11 cellular contexts compared by ENCODE assay signal in genomic region chr14:22839159-22839779, GRCh38. TPM values are rescaled to one million over a fixed set of nuclear protein-coding genes. Genes with fewer than 3 reads are reported as not detected.
DNase-seq lines count a peak whose midpoint lies in the region; ATAC-seq and TF ChIP-seq lines count a peak whose summit lies in the region.
"Had no signal": no experiment of that assay in that cellular context is flagged by ENCODE, and none has a peak within 500 bp of the region (broad histone marks: within the 10 kb centered on the region; RNA-seq: fewer than 3 reads in every experiment).

No MANE protein-coding gene starts in this region.

- H3K9me3 Mint-ChIP-seq in dendritic cell treated with granulocyte-macrophage colony-stimulating factor and Interleukin-4, amounts not matched to agents 40 ng/mL and 50 ng/mL, for 4 days, result no peaks in the 10 kb centered on the region
- H3K9me3 Mint-ChIP-seq: memory B cell had no signal

- H3K27ac ChIP-seq in SK-N-SH (ENCODE audit: low read depth in 2 of 2, low read length in 1 of 2) (no peak overlapping the region), mesodermal cell (ENCODE audit: low read depth, low read length, severe bottlenecking) (no peak overlapping the region), tibial artery (peak overlapping the region; percentile 97 to 98)
- H3K27ac ChIP-seq: VCaP had no signal

- POLR2A ChIA-PET in SK-N-SH (lab: Yijun Ruan, JAX), result interaction anchor here (1.0 to 2.6 kb wide), 3 partner anchors 9 to 10 kb away, joined by 3 to 12 read pairs (median 6); partner anchors contain the start of gene MRPL52

- no peak for ATAC-seq in SK-N-SH treated with all-trans-retinoic acid at 6 μM for 48 hours

- H3K4me2 ChIP-seq in SK-N-SH, result peak overlapping the region; percentile 76; the same call in 1 of the 2 replicates

- H3K4me3 ChIP-seq in SK-N-SH (ENCODE audit: low read depth in 2 of 2, low read length in 1 of 2) (peak overlapping the region in 1 of 2 experiments; percentile 6; a peak in 1 of 4 replicates), mesodermal cell (ENCODE audit: extremely low read depth, insufficient read depth, low read length, poor library complexity, severe bottlenecking) (peak overlapping the region; percentile 92), tibial artery (peak overlapping the region; percentile 84 to 85)

- peaks cover 44% of the 10 kb centered on the region for H3K79me2 ChIP-seq in SK-N-SH (ENCODE audit: insufficient read depth)

- H3K9ac ChIP-seq in SK-N-SH, result 0 out of 2 replicates have a peak overlapping the region, but pooled peaks have one; percentile 88

- no peaks in the 10 kb centered on the region for H4K20me1 ChIP-seq in SK-N-SH (ENCODE audit: insufficient read depth)

- intact Hi-C loops in dendritic cell treated with granulocyte-macrophage colony-stimulating factor and Interleukin-4, amounts not matched to agents 40 ng/mL and 50 ng/mL, for 4 days (cut with micrococcal nuclease), result no loop called here
- intact Hi-C loops in tibial artery (cut with DNase I; ENCODE audit: low total_unique reads), result loop anchor here (10.0 kb wide), 1 partner anchor 74 kb away; the partner anchor contains the start of gene OXA1L

- H3K4me1 ChIP-seq in SK-N-SH (ENCODE audit: control insufficient read depth in 1 of 2, insufficient read depth in 2 of 2, low read depth in 1 of 2, low read length in 1 of 2) (peaks cover 0 to 10% of the 10 kb centered on the region in 2 experiments; a peak in 1 of 4 replicates), mesodermal cell (ENCODE audit: control insufficient read depth, insufficient read depth, low read length, poor library complexity, severe bottlenecking) (peaks cover 31% of the 10 kb centered on the region), tibial artery (peaks cover 0 to 57% (median 33%) of the 10 kb centered on the region in 4 donors)

- H3K9me2 ChIP-seq in SK-N-SH, result no peaks in the 10 kb centered on the region

- TF ChIP-seq EP300 in SK-N-SH (IDR thresholded peaks at IDR 0.05; ENCODE audit: borderline replicate concordance in 1 of 2, low read depth in 1 of 2, low read length in 1 of 2), result no peak

- H3K9me3 ChIP-seq in SK-N-SH (no peaks in the 10 kb centered on the region), mesodermal cell (ENCODE audit: control insufficient read depth, low read length) (no peaks in the 10 kb centered on the region), tibial artery (no peaks in the 10 kb centered on the region)

- no peaks in the 10 kb centered on the region for H3K27me3 ChIP-seq in SK-N-SH (ENCODE audit: insufficient read depth)
- no peaks in the 10 kb centered on the region for H3K27me3 ChIP-seq in tibial artery

- H3K4me3 Mint-ChIP-seq in dendritic cell treated with granulocyte-macrophage colony-stimulating factor and Interleukin-4, amounts not matched to agents 40 ng/mL and 50 ng/mL, for 4 days, result peak overlapping the region; percentile 100

- TF ChIP-seq CTCF in SK-N-SH (IDR thresholded peaks at IDR 0.05) (no peak), tibial artery (IDR thresholded peaks at IDR 0.05) (no peak)

- CTCF ChIA-PET in SK-N-SH (lab: Yijun Ruan, JAX), result interaction anchor here (0.8 to 6.2 kb wide), 4 partner anchors 10 to 283 kb away, joined by 3 to 59 read pairs (median 22); no protein-coding TSS in a partner anchor

- no peak for TF ChIP-seq RAD21 in SK-N-SH (IDR thresholded peaks at IDR 0.05; ENCODE audit: low read length)

- in situ Hi-C loops in ACHN (cut with HindIII; ENCODE audit: low pct_ligation_motif_present, low pct_unique_long_range_greater_than_20kb, low sequenced_read_pairs), result no loop called here

- no peak for DNase-seq in SK-N-SH
- peak; percentile 85 to 90 for DNase-seq in tibial artery
- no peak for DNase-seq in NCI-H345 treated with DMSO at 0.1 percent for 48 hours (lab: John Stamatoyannopoulos, UW; ENCODE audit: unreplicated experiment)
- no peak for DNase-seq in NCI-H1436 treated with DMSO at 0.1 percent for 48 hours (lab: John Stamatoyannopoulos, UW)
- DNase-seq in ACHN, result no peak
- DNase-seq: NCI-H345 had no signal

- peaks cover 76% of the 10 kb centered on the region for H3K4me1 Mint-ChIP-seq in dendritic cell treated with granulocyte-macrophage colony-stimulating factor and Interleukin-4, amounts not matched to agents 40 ng/mL and 50 ng/mL, for 4 days (ENCODE audit: low read depth)

- H3K36me3 Mint-ChIP-seq in dendritic cell treated with granulocyte-macrophage colony-stimulating factor and Interleukin-4, amounts not matched to agents 40 ng/mL and 50 ng/mL, for 4 days (ENCODE audit: low read depth), result peaks cover 89% of the 10 kb centered on the region

- H2AFZ ChIP-seq in SK-N-SH (ENCODE audit: low read depth), result no peak overlapping the region

- 94% methylated on average over 5 of the region's 6 CpGs for WGBS in SK-N-SH (ENCODE audit: low lambda C conversion rate)
- WGBS in mesodermal cell (ENCODE audit: insufficient coverage in 2 of 2), 2 experiments, result 91 to 97% methylated on average over 6 of the region's 6 CpGs

- peaks cover 9% of the 10 kb centered on the region for H3F3A ChIP-seq in SK-N-SH (replicated peaks; ENCODE audit: insufficient read depth)

- H3K36me3 ChIP-seq in SK-N-SH (replicated peaks in 1 of 2; ENCODE audit: control insufficient read depth in 1 of 2, insufficient read depth in 2 of 2, low read length in 1 of 2) (peaks cover 2 to 14% of the 10 kb centered on the region in 2 experiments), mesodermal cell (ENCODE audit: control insufficient read depth, insufficient read depth, low read length) (peaks cover 79% of the 10 kb centered on the region), tibial artery (peaks cover 37 to 42% (median 38%) of the 10 kb centered on the region in 3 donors)

- peaks cover 2% of the 10 kb centered on the region for H3K27me3 Mint-ChIP-seq in dendritic cell treated with granulocyte-macrophage colony-stimulating factor and Interleukin-4, amounts not matched to agents 40 ng/mL and 50 ng/mL, for 4 days

- peak overlapping the region; percentile 93 for H3K27ac Mint-ChIP-seq in dendritic cell treated with granulocyte-macrophage colony-stimulating factor and Interleukin-4, amounts not matched to agents 40 ng/mL and 50 ng/mL, for 4 days
- H3K27ac Mint-ChIP-seq: memory B cell had no signal

TF ChIP-seq in SK-N-SH, 30 proteins besides CTCF, POLR2A, EP300 and RAD21 (continues in another document):
- TF ChIP-seq FOXM1 (IDR thresholded peaks at IDR 0.05; ENCODE audit: low read depth), result no peak
- TF ChIP-seq SIN3A (IDR thresholded peaks at IDR 0.05; ENCODE audit: borderline replicate concordance, low read depth, low read length), result no peak

TF ChIP-seq in SK-N-SH treated with all-trans-retinoic acid at 6 μM for 48 hours, 23 proteins besides CTCF, POLR2A, EP300 and RAD21 (continues in another document):
- TF ChIP-seq RARB (CRISPR knock-in tag; IDR thresholded peaks at IDR 0.05), result no peak
- no peak for TF ChIP-seq ZFP30 (CRISPR knock-in tag; IDR thresholded peaks at IDR 0.05)
- no peak for TF ChIP-seq CSRNP3 (CRISPR knock-in tag; IDR thresholded peaks at IDR 0.05)
- no peak for TF ChIP-seq PATZ1 (CRISPR knock-in tag; IDR thresholded peaks at IDR 0.05; ENCODE audit: borderline replicate concordance)

RNA-seq across cellular contexts. Expression of gene MMP14, which starts 2.9 kb away (rescaled TPM):
- 139 and 142 TPM in 2 replicates for polyA plus RNA-seq in SK-N-SH (2012; rRNA removed)
- polyA plus RNA-seq in SK-N-SH (2012; cell fraction: cytosol; rRNA removed), result 63.7 and 87.9 TPM in 2 replicates
- 217 and 306 TPM in 2 replicates for polyA plus RNA-seq in SK-N-SH (2012; cell fraction: nucleus; rRNA removed)
- polyA plus RNA-seq in mesodermal cell (2013, experiment 1 of 2), result 340 TPM
- 281 TPM for polyA plus RNA-seq in mesodermal cell (2013, experiment 2 of 2)

RNA-seq across cellular contexts. Expression of gene MRPL52, which starts 9.6 kb away (rescaled TPM):
- 80.8 and 116 TPM in 2 replicates for polyA plus RNA-seq in SK-N-SH (2012; rRNA removed)
- polyA plus RNA-seq in SK-N-SH (2012; cell fraction: cytosol; rRNA removed), result 80.2 and 80.7 TPM in 2 replicates
- 58.5 and 71.9 TPM in 2 replicates for polyA plus RNA-seq in SK-N-SH (2012; cell fraction: nucleus; rRNA removed)
- 158 TPM for polyA plus RNA-seq in mesodermal cell (2013, experiment 1 of 2)
- 156 TPM for polyA plus RNA-seq in mesodermal cell (2013, experiment 2 of 2)

RNA-seq across cellular contexts. Expression of gene SLC7A7, which starts 24.0 kb away (rescaled TPM):
- polyA plus RNA-seq in SK-N-SH (2012; rRNA removed), result 0.19 and 0.30 TPM in 2 replicates
- 0.08 and 0.30 TPM in 2 replicates for polyA plus RNA-seq in SK-N-SH (2012; cell fraction: cytosol; rRNA removed)
- polyA plus RNA-seq in SK-N-SH (2012; cell fraction: nucleus; rRNA removed), result 0.48 and 1.1 TPM in 2 replicates
- 11.4 TPM for polyA plus RNA-seq in mesodermal cell (2013, experiment 1 of 2)
- polyA plus RNA-seq in mesodermal cell (2013, experiment 2 of 2), result 11.6 TPM

RNA-seq across cellular contexts. Expression of gene LRP10, which starts 32.3 kb away (rescaled TPM):
- 87.8 and 117 TPM in 2 replicates for polyA plus RNA-seq in SK-N-SH (2012; rRNA removed)
- 37.3 and 79.1 TPM in 2 replicates for polyA plus RNA-seq in SK-N-SH (2012; cell fraction: cytosol; rRNA removed)
- 78.8 and 101 TPM in 2 replicates for polyA plus RNA-seq in SK-N-SH (2012; cell fraction: nucleus; rRNA removed)
- polyA plus RNA-seq in mesodermal cell (2013, experiment 1 of 2), result 64.8 TPM
- 49.4 TPM for polyA plus RNA-seq in mesodermal cell (2013, experiment 2 of 2)

RNA-seq across cellular contexts. Expression of gene REM2, which starts 43.8 kb away (rescaled TPM):
- polyA plus RNA-seq in SK-N-SH (2012; rRNA removed), result 0.26 and 0.36 TPM in 2 replicates
- polyA plus RNA-seq in SK-N-SH (2012; cell fraction: cytosol; rRNA removed), result 0.12 and 0.17 TPM in 2 replicates
- polyA plus RNA-seq in SK-N-SH (2012; cell fraction: nucleus; rRNA removed), result 1.2 TPM in 2 replicates
- polyA plus RNA-seq in mesodermal cell (2013, experiment 1 of 2), result 1.9 TPM
- 1.5 TPM for polyA plus RNA-seq in mesodermal cell (2013, experiment 2 of 2)

Comparison
In these comparisons a context has a peak if more than half of its experiments do, and no peak if none do; other contexts are left out.
1. DNase-seq: peak in tibial artery (2 of 2); none in SK-N-SH (single experiment), NCI-H345 treated with DMSO at 0.1 percent for 48 hours (single experiment), NCI-H1436 treated with DMSO at 0.1 percent for 48 hours (single experiment) and ACHN (single experiment).
2. H3K27ac ChIP-seq: peak in tibial artery (2 of 2); none in SK-N-SH (0 of 2) and mesodermal cell (single experiment).